ENCODE assay signal across 19 cellular contexts in the genomic region with DNA sequence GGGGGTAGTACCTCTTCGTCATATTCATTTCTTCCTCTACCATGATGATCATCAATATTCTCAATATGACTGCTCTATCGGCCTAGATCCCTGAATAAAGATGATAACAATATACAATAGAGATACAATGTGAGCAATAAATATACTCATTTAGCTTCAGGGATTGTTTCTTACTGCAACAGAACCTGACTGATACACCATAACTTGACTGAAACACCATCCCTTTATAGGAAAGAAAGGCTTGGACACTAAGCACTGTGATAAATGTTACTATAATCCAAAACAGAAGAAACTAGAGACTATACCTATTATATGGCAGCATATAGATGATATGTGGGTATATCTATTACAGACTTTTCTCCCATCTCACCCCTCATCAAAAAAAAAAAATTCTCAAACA. TPM values are rescaled to one million over a fixed set of nuclear protein-coding genes. Genes with fewer than 3 reads are reported as not detected.
"Had no signal": no experiment of that assay in that cellular context is flagged by ENCODE, and none has a peak within 500 bp of the region (broad histone marks: within the 10 kb centered on the region; RNA-seq: fewer than 3 reads in every experiment).

No MANE protein-coding gene starts in this region.

- H3K4me3 ChIP-seq: mucosa of descending colon, thyroid gland had no signal

- H3K36me3 ChIP-seq: prostate gland, thyroid gland had no signal

- DNase-seq: activated CD4-positive, alpha-beta T cell treated with anti-CD3 and anti-CD28 coated beads, Interleukin-2, amount 50 U/mL, for 4 hours; activated CD4-positive, CD25-positive, alpha-beta regulatory T cell treated with anti-CD3 and anti-CD28 coated beads, Interleukin-2, amount 50 U/mL, for 72 hours; activated CD8-positive, alpha-beta memory T cell treated with anti-CD3 and anti-CD28 coated beads, Interleukin-2, amount 10 ng/mL, durations not matched to agents 7 days and 5 days; activated gamma-delta T cell treated with Interleukin-2 at 50 U/mL for 16 hours; activated naive CD8-positive, alpha-beta T cell treated with anti-CD3 and anti-CD28 coated beads, Interleukin-2, amount 10 ng/mL, durations not matched to agents 7 days and 5 days; activated T-cell treated with anti-CD3 and anti-CD28 coated beads, Interleukin-2, amount 50 U/mL, for 4 hours; aorta; hypothalamus; mucosa of descending colon; natural killer cell; nucleus accumbens; SIG-M5; stimulated activated CD4-positive, alpha-beta T cell treated with anti-CD3 and anti-CD28 coated beads, Interleukin-4, amount 100 ng/mL, for 4 hours; stimulated activated naive CD8-positive, alpha-beta T cell treated with anti-CD3 and anti-CD28 coated beads, Interleukin-15, amount 100 ng/mL, for 72 hours; SW 1271; thyroid gland had no signal

- ATAC-seq: activated CD8-positive, alpha-beta memory T cell treated with anti-CD3 and anti-CD28 coated beads, Interleukin-2, amount 10 ng/mL, durations not matched to agents 7 days and 5 days; activated T-cell treated with anti-CD3 and anti-CD28 coated beads, Interleukin-2, amount 50 U/mL, for 4 hours; mucosa of descending colon; natural killer cell; stimulated activated naive CD8-positive, alpha-beta T cell treated with anti-CD3 and anti-CD28 coated beads, Interleukin-15, amount 100 ng/mL, for 72 hours had no signal

- H3K9me3 ChIP-seq: mucosa of descending colon, prostate gland, thyroid gland had no signal

- H3K27me3 ChIP-seq: thyroid gland had no signal

- FAIRE-seq: colon, frontal cortex had no signal

- H3K4me1 ChIP-seq: prostate gland had no signal

RNA-seq across cellular contexts. Expression of gene RHOJ, which starts 1.2 kb away (rescaled TPM):
- total RNA-seq: activated CD8-positive, alpha-beta memory T cell treated with anti-CD3 and anti-CD28 coated beads, Interleukin-2, amount 10 ng/mL, durations not matched to agents 7 days and 5 days; activated naive CD8-positive, alpha-beta T cell treated with anti-CD3 and anti-CD28 coated beads, Interleukin-2, amount 10 ng/mL, durations not matched to agents 7 days and 5 days; activated T-cell treated with anti-CD3 and anti-CD28 coated beads, Interleukin-2, amount 50 U/mL, for 4 hours; natural killer cell had no signal
